In the genomic region with DNA sequence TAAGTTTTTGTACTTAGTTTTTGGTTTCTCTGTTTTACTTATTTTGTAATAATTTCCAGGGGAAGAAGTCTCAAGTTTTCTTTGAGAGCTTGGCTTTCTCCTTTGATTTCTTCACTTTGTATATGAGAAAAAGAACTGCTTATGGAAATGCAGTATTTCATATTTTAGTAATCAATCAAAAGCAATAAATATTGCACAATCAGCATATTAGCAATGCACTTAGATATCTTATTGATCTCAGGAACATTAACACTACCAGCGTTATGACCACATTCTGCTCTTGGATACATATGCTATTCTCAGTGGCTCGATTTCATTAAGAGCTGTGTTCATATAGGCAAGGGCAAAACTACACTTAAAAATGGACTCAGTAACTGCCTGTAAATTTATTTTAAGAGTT, we compare ENCODE assay signal across 25 cellular contexts.
"Had no signal": no experiment of that assay in that cellular context is flagged by ENCODE, and none has a peak within 500 bp of the region (broad histone marks: within the 10 kb centered on the region; RNA-seq: fewer than 3 reads in every experiment).

No MANE protein-coding gene starts in this region.

- DNase-seq: colonic mucosa; cortex of kidney; effector CD8-positive, alpha-beta T cell; effector memory CD8-positive, alpha-beta T cell; endodermal cell; erythroblast; esophagus squamous epithelium; foreskin fibroblast; heart left ventricle; hypothalamus; immature natural killer cell; islet precursor cell; kidney; left cardiac atrium; left lung; left ventricle myocardium superior; lower lobe of right lung; mesenchymal stem cell; mucosa of descending colon; naive B cell had no signal

- H3K4me1 ChIP-seq: colonic mucosa, esophagus squamous epithelium, gastroesophageal sphincter, heart left ventricle, left lung, lower lobe of right lung had no signal

- H3K4me3 ChIP-seq: colonic mucosa, esophagus squamous epithelium, gastroesophageal sphincter, heart left ventricle, hepatocyte, left lung, lower lobe of right lung, mucosa of descending colon had no signal

- H3K4me2 ChIP-seq: hepatocyte had no signal

- H3K27ac ChIP-seq: colonic mucosa, epithelial cell of prostate, esophagus squamous epithelium, gastroesophageal sphincter, heart left ventricle, hepatocyte, left lung, lower lobe of right lung had no signal

- H3K9me3 ChIP-seq: colonic mucosa, esophagus squamous epithelium, gastroesophageal sphincter, heart left ventricle, left lung, lower lobe of right lung had no signal

- H2AFZ ChIP-seq: hepatocyte had no signal

- H3K27me3 ChIP-seq: colonic mucosa, esophagus squamous epithelium, gastroesophageal sphincter, heart left ventricle, hepatocyte, left lung had no signal

- FAIRE-seq: endometrium had no signal

- H3K36me3 ChIP-seq: colonic mucosa, esophagus squamous epithelium, gastroesophageal sphincter, heart left ventricle, left lung, lower lobe of right lung had no signal

- ATAC-seq: effector memory CD8-positive, alpha-beta T cell; esophagus mucosa; gastroesophageal sphincter; heart left ventricle; left cardiac atrium; left lung; left ventricle myocardium superior; lower lobe of right lung; mucosa of descending colon had no signal

- H3K79me2 ChIP-seq: hepatocyte had no signal
